Comparison of ENCODE assay signal across 8 cellular contexts in the genomic region with DNA sequence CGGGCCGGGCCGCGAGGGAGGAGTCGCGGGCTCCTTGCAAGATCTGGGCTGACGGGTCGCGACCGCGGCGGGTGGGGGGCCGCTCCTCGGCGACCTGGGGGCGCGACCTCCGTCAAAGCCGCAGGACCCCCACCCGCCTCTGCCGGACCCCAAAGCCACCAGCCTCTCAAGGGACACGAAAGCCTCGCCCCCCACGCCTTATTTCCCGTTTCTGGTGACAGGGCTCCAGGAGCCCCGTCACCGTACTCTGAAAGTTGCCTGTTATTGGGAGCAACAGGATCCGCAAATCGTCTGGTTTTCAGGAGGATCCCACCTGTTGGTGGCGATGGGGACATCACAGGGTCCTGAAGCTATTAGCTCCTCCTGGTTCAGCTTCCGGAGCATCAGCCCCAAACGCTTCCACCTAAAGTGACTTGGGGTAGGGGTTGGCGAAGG. TPM values are rescaled to one million over a fixed set of nuclear protein-coding genes. Genes with fewer than 3 reads are reported as not detected.
DNase-seq lines count a peak whose midpoint lies in the region; ATAC-seq and TF ChIP-seq lines count a peak whose summit lies in the region.

No MANE protein-coding gene starts in this region.

- DNase-seq in HT-29 (ENCODE audit: low spot score) (peak; percentile 8), WERI-Rb-1 (peak; percentile 33), fibroblast of mammary gland (ENCODE audit: low read depth) (peak; percentile 15), osteoblast (ENCODE audit: insufficient read length, low spot score, missing footprints) (peak; percentile 62), GM19240 (ENCODE audit: insufficient read length, low spot score) (no peak)

- H3K4me2 ChIP-seq in DOHH2 (ENCODE audit: low read length) (peak overlapping the region; percentile 85), osteoblast (ENCODE audit: insufficient read depth, low read length) (peak overlapping the region; percentile 99)

- H3K27ac ChIP-seq in DOHH2 (ENCODE audit: low read depth, low read length) (peak overlapping the region; percentile 63), WERI-Rb-1 (peak overlapping the region; percentile 95), osteoblast (ENCODE audit: low read depth, low read length) (peak overlapping the region; percentile 98)

- H3K79me2 ChIP-seq in DOHH2 (ENCODE audit: control insufficient read depth, low read length) (peaks cover 96% of the 10 kb centered on the region), osteoblast (ENCODE audit: insufficient read depth, low read length) (peaks cover 91% of the 10 kb centered on the region)

- no peaks in the 10 kb centered on the region for H3F3A ChIP-seq in DOHH2 (ENCODE audit: control insufficient read depth, insufficient read depth)

- no peak for TF ChIP-seq CTCF in DOHH2 (IDR thresholded peaks at IDR 0.05; ENCODE audit: low read depth, low read length, poor library complexity, severe bottlenecking)
- TF ChIP-seq CTCF in WERI-Rb-1 (IDR thresholded peaks at IDR 0.05; ENCODE audit: low read depth, low read length): 0 out of 2 replicates have a peak, but pooled peaks have one; percentile 19
- TF ChIP-seq CTCF in fibroblast of mammary gland (conservative IDR thresholded peaks at IDR 0.05; ENCODE audit: control insufficient read depth, insufficient read depth, low read depth, low read length): no peak
- TF ChIP-seq CTCF in osteoblast (IDR thresholded peaks at IDR 0.05; ENCODE audit: extremely low read depth, low read depth, low read length): no peak

- no peaks in the 10 kb centered on the region for H3K9me3 ChIP-seq in DOHH2 (ENCODE audit: control insufficient read depth, insufficient read depth, low read length)
- H3K9me3 ChIP-seq in WERI-Rb-1 (ENCODE audit: severe bottlenecking): no peaks in the 10 kb centered on the region
- H3K9me3 ChIP-seq in osteoblast (ENCODE audit: low read depth, low read length): no peaks in the 10 kb centered on the region

- H3K4me3 ChIP-seq in DOHH2 (ENCODE audit: low read length) (peak overlapping the region; percentile 97), WERI-Rb-1 (ENCODE audit: low read depth, low read length) (peak overlapping the region; percentile 98), fibroblast of mammary gland (ENCODE audit: control insufficient read depth, low read depth, low read length) (peak overlapping the region; percentile 91), osteoblast (ENCODE audit: insufficient read depth, low read length) (peak overlapping the region; percentile 99)

- H3K27me3 ChIP-seq in DOHH2 (ENCODE audit: control insufficient read depth, low read length) (no peaks in the 10 kb centered on the region), WERI-Rb-1 (ENCODE audit: insufficient read depth, low read depth, severe bottlenecking) (no peaks in the 10 kb centered on the region), osteoblast (ENCODE audit: insufficient read depth, low read length) (no peaks in the 10 kb centered on the region)

- H3K9me2 ChIP-seq in DOHH2 (replicated peaks; ENCODE audit: control insufficient read depth, low read length): no peaks in the 10 kb centered on the region

- peak overlapping the region; percentile 96 for H2AFZ ChIP-seq in osteoblast (ENCODE audit: low read length)

- H3K36me3 ChIP-seq in DOHH2 (ENCODE audit: control insufficient read depth, low read length): peaks cover 43% of the 10 kb centered on the region
- H3K36me3 ChIP-seq in WERI-Rb-1: peaks cover 53% of the 10 kb centered on the region
- H3K36me3 ChIP-seq in osteoblast (ENCODE audit: insufficient read depth, low read length): peaks cover 22% of the 10 kb centered on the region

- H4K20me1 ChIP-seq in DOHH2 (ENCODE audit: control insufficient read depth, insufficient read depth, low read depth, low read length) (no peaks in the 10 kb centered on the region), osteoblast (ENCODE audit: insufficient read depth, low read length) (peaks cover 20% of the 10 kb centered on the region)

- H3K4me1 ChIP-seq in DOHH2 (ENCODE audit: control insufficient read depth, low read length) (peaks cover 24% of the 10 kb centered on the region), osteoblast (ENCODE audit: insufficient read depth, low read length) (peaks cover 16% of the 10 kb centered on the region)

- no peak for ATAC-seq in HG02981 (IDR thresholded peaks at IDR 0.05; ENCODE audit: unreplicated experiment)
- no peak for ATAC-seq in GM21786 (IDR thresholded peaks at IDR 0.05; ENCODE audit: unreplicated experiment)

RNA-seq across cellular contexts. Expression of gene MAU2, which starts 0.5 kb away (rescaled TPM):
- 32.2 and 34.7 TPM in 2 replicates for total RNA-seq in HT-29 (2014; rRNA removed; shearing (Covaris generic))
- 37.1 and 39.1 TPM in 2 replicates for total RNA-seq in osteoblast

RNA-seq across cellular contexts. Expression of gene SUGP1, which starts 0.9 kb away (rescaled TPM):
- total RNA-seq in HT-29 (2014; rRNA removed; shearing (Covaris generic)): 27.8 and 35.2 TPM in 2 replicates
- total RNA-seq in osteoblast: 27.1 and 31.2 TPM in 2 replicates

RNA-seq across cellular contexts. Expression of gene TM6SF2, which starts 48.1 kb away (rescaled TPM):
- not detected in 2 replicates for total RNA-seq in HT-29 (2014; rRNA removed; shearing (Covaris generic))
- total RNA-seq in osteoblast: 0.29 and 0.36 TPM in 2 replicates
